9 cellular contexts compared by ENCODE assay signal in the genomic region with DNA sequence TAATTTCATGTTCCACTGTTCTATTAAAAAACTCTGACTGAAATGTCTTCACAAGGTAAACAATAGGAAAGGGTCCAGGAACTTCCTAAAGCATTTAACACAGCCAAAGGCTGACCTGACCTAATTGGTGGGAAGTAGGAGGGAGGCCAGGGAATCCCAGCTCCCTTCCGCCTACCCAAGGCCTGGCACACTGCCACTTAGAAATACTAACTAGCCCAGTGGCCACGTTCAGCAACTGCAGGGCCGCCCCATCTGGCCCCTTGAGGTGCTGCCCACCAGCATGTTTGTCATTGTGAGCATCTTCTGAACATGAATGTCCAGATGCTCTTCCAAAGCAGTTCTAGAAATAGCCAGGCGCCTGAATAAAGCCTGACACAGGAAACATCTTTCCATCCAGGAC. TPM values are rescaled to one million over a fixed set of nuclear protein-coding genes. Genes with fewer than 3 reads are reported as not detected.
A peak's percentile ranks its signal among the peaks of the same experiment; 100 is the strongest.
DNase-seq lines count a peak whose midpoint lies in the region; ATAC-seq, FAIRE-seq and TF ChIP-seq lines count a peak whose summit lies in the region.
"Had no signal": no experiment of that assay in that cellular context is flagged by ENCODE, and none has a peak within 500 bp of the region (broad histone marks: within the 10 kb centered on the region; RNA-seq: fewer than 3 reads in every experiment).

No MANE protein-coding gene starts in this region.

- H3K9me2 ChIP-seq in Karpas-422 (replicated peaks; ENCODE audit: insufficient read depth, low read length), result no peaks in the 10 kb centered on the region

- H3K9ac ChIP-seq in Karpas-422 (ENCODE audit: low read length), result no peak overlapping the region

- peak in 2 of 4 donors; percentile 12 to 31 for TF ChIP-seq CTCF in pancreas (IDR thresholded peaks at IDR 0.05)

- H3K4me3 ChIP-seq in pancreas, result no peak overlapping the region
- no peak overlapping the region for H3K4me3 ChIP-seq in Karpas-422 (ENCODE audit: low read length)

- intact Hi-C loops in pancreas (cut with DNase I), result loop anchor here in 1 of 3 donors (10.0 kb wide), 1 partner anchor 128 kb away; no protein-coding TSS in a partner anchor

- H3K4me1 ChIP-seq in pancreas (no peaks in the 10 kb centered on the region), Karpas-422 (ENCODE audit: low read length) (no peaks in the 10 kb centered on the region)

- no peak overlapping the region for H3K4me2 ChIP-seq in Karpas-422 (ENCODE audit: low read depth, low read length, poor library complexity, severe bottlenecking)

- DNase-seq in EH (ENCODE audit: low read depth) (peak; percentile 58), NAMALWA (ENCODE audit: low spot score) (peak; percentile 19), pancreas (peak; percentile 16 to 57 (median 33)), GDM1 (lab: John Stamatoyannopoulos, UW) (no peak), Karpas-422 (no peak)
- DNase-seq in effector CD8-positive, alpha-beta T cell (lab: John Stamatoyannopoulos, UW), result no peak
- DNase-seq: immature natural killer cell had no signal

- 35 to 38% methylated on average over 4 of the region's 4 CpGs for WGBS in pancreas, 2 donors

- no peaks in the 10 kb centered on the region for H4K20me1 ChIP-seq in Karpas-422 (ENCODE audit: insufficient read depth, low read depth, low read length)

- no peak overlapping the region for H2AFZ ChIP-seq in Karpas-422 (ENCODE audit: low read length)

- H3K27me3 ChIP-seq in pancreas (no peaks in the 10 kb centered on the region), Karpas-422 (ENCODE audit: low read length) (no peaks in the 10 kb centered on the region)

- no peaks in the 10 kb centered on the region for H3K79me2 ChIP-seq in Karpas-422 (ENCODE audit: low read length)

- ATAC-seq in pancreas, result peak; percentile 55 to 67 (median 64)
- no peak for ATAC-seq in GM19455 (IDR thresholded peaks at IDR 0.05; ENCODE audit: unreplicated experiment)

- H3K36me3 ChIP-seq in pancreas (no peaks in the 10 kb centered on the region), Karpas-422 (ENCODE audit: insufficient read depth, low read length) (no peaks in the 10 kb centered on the region)

- FAIRE-seq in endometrium (lab: Jason Lieb, UNC) (peak; percentile 78), pancreas (lab: Jason Lieb, UNC) (no peak)

- H3K9me3 ChIP-seq in pancreas (no peaks in the 10 kb centered on the region), Karpas-422 (ENCODE audit: low read length) (no peaks in the 10 kb centered on the region)

- H3K27ac ChIP-seq in pancreas (no peak overlapping the region), Karpas-422 (ENCODE audit: low read length) (no peak overlapping the region)

RNA-seq across cellular contexts. Expression of a gene that starts 44.7 kb away (rescaled TPM):
- 10 to 100 TPM in 2 of 6 donors, 1 to 10 TPM in 4; 5.9 to 15.6 (median 9.2) TPM for total RNA-seq in pancreas
- polyA plus RNA-seq in pancreas, result 1 to 10 TPM; 3.9 to 8.6 TPM
- 15.9 and 19.1 TPM in 2 replicates for total RNA-seq in Karpas-422 (2014; rRNA removed; shearing (Covaris generic); ENCODE audit: low replicate concordance)

Comparison
In these comparisons a context has a peak if more than half of its experiments do, and no peak if none do; other contexts are left out.
1. DNase-seq: peak in EH (single experiment), NAMALWA (single experiment) and pancreas (6 of 6); none in GDM1 (single experiment), effector CD8-positive, alpha-beta T cell (single experiment) and Karpas-422 (single experiment).